ENCODE assay signal across 1 cellular context in genomic region chr9:96599298-96599697, GRCh38.
TF ChIP-seq lines count a peak whose summit lies in the region.

No MANE protein-coding gene starts in this region.

TF ChIP-seq in K562, 482 proteins besides CTCF, POLR2A, EP300 and RAD21:
- TF ChIP-seq ATF3 (IDR thresholded peaks at IDR 0.05) (peak; percentile 60), ATF3 (CRISPR knock-in tag; conservative IDR thresholded peaks at IDR 0.05) (no peak), ZBTB1 (CRISPR knock-in tag; IDR thresholded peaks at IDR 0.05; ENCODE audit: borderline replicate concordance, low read depth) (no peak)
